Comparison of ENCODE assay signal across 8 cellular contexts in the genomic region with DNA sequence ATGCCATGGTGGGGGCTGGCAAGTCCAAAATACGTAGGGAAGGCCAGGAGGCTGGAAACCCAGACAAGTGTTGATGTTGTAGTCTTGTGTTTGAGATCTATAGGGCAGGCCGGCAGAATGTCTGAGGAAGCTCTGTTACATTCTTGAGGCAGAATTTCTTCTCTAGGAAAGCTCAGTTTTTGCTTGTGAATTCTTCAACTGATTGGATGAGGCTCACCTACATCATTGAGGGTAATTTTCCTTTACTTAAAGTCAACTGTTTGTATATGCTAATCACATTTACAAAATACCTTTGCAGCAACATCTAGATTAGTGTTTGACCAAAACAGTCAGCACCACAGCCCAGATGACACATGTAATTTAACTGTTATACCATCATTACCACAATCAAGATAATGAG.
"Had no signal": no experiment of that assay in that cellular context is flagged by ENCODE, and none has a peak within 500 bp of the region (broad histone marks: within the 10 kb centered on the region; RNA-seq: fewer than 3 reads in every experiment).

No MANE protein-coding gene starts in this region.

- H3K27ac Mint-ChIP-seq: IgD-negative memory B cell had no signal

- H3K36me3 ChIP-seq: HAP-1 had no signal

- H3K9me3 ChIP-seq: HAP-1 had no signal

- H3K4me1 ChIP-seq: HAP-1 had no signal

- H3K27me3 Mint-ChIP-seq: IgD-negative memory B cell had no signal

- ATAC-seq: HCT116, HepG2 had no signal

- H3K4me3 Mint-ChIP-seq: IgD-negative memory B cell had no signal

- DNase-seq: GOT3, H7, KG1 had no signal

- H3K4me3 ChIP-seq: HAP-1 had no signal

- H3K27ac ChIP-seq: HL-60 had no signal

- H3K9me3 Mint-ChIP-seq: IgD-negative memory B cell had no signal

- FAIRE-seq: HepG2 had no signal
